20 cellular contexts compared by ENCODE assay signal in genomic region chr9:108973876-108974275, GRCh38.
"Had no signal": no experiment of that assay in that cellular context is flagged by ENCODE, and none has a peak within 500 bp of the region (broad histone marks: within the 10 kb centered on the region; RNA-seq: fewer than 3 reads in every experiment).

No MANE protein-coding gene starts in this region.

- H3K4me1 Mint-ChIP-seq: activated CD8-positive, alpha-beta memory T cell treated with anti-CD3 and anti-CD28 coated beads, Interleukin-2, amount 10 ng/mL, durations not matched to agents 7 days and 5 days; activated naive CD4-positive, alpha-beta T cell treated with anti-CD3 and anti-CD28 coated beads, Interleukin-2, amount 50 U/mL, for 24 hours; neural crest cell had no signal

- ATAC-seq: activated CD8-positive, alpha-beta memory T cell treated with anti-CD3 and anti-CD28 coated beads, Interleukin-2, amount 10 ng/mL, durations not matched to agents 7 days and 5 days; effector memory CD8-positive, alpha-beta T cell; lower lobe of right lung; SK-N-SH treated with all-trans-retinoic acid at 6 μM for 48 hours had no signal

- H3K27ac Mint-ChIP-seq: activated CD8-positive, alpha-beta memory T cell treated with anti-CD3 and anti-CD28 coated beads, Interleukin-2, amount 10 ng/mL, durations not matched to agents 7 days and 5 days; activated naive CD4-positive, alpha-beta T cell treated with anti-CD3 and anti-CD28 coated beads, Interleukin-2, amount 50 U/mL, for 24 hours; activated T-cell treated with anti-CD3 and anti-CD28 coated beads, Interleukin-2, amount 50 U/mL, for 24 hours; effector memory CD8-positive, alpha-beta T cell had no signal

- H3K4me3 ChIP-seq: lower lobe of right lung, transverse colon, vagina had no signal

- DNase-seq: activated CD4-positive, alpha-beta T cell treated with anti-CD3 and anti-CD28 coated beads for 1 hour; activated CD4-positive, alpha-beta T cell treated with anti-CD3 and anti-CD28 coated beads, Interleukin-2, amount 50 U/mL, for 48 hours; activated CD8-positive, alpha-beta memory T cell treated with anti-CD3 and anti-CD28 coated beads, Interleukin-2, amount 10 ng/mL, durations not matched to agents 7 days and 5 days; activated effector memory CD4-positive, alpha-beta T cell treated with anti-CD3 and anti-CD28 coated beads, Interleukin-2, amount 50 U/mL, for 16 hours; activated T-cell treated with anti-CD3 and anti-CD28 coated beads, Interleukin-2, amount 50 U/mL, for 24 hours; brain microvascular endothelial cell; cerebellar nuclear complex; dermis blood vessel endothelial cell; effector memory CD8-positive, alpha-beta T cell; lower lobe of right lung; stimulated activated CD4-positive, alpha-beta T cell treated with anti-CD3 and anti-CD28 coated beads, Interleukin-15, amount 100 ng/mL, for 24 hours; stimulated activated CD4-positive, alpha-beta T cell treated with anti-CD3 and anti-CD28 coated beads, Interleukin-4, amount 100 ng/mL, for 1 hour; stimulated activated naive CD4-positive, alpha-beta T cell; T-helper 1 cell; T1000; transverse colon had no signal

- H3K36me3 ChIP-seq: transverse colon had no signal

- H3K27ac ChIP-seq: brain microvascular endothelial cell, lower lobe of right lung, transverse colon, vagina had no signal

- H3K27me3 ChIP-seq: brain microvascular endothelial cell, transverse colon, vagina had no signal

- H3K9me3 Mint-ChIP-seq: effector memory CD8-positive, alpha-beta T cell had no signal

- H3K27me3 Mint-ChIP-seq: activated CD8-positive, alpha-beta memory T cell treated with anti-CD3 and anti-CD28 coated beads, Interleukin-2, amount 10 ng/mL, durations not matched to agents 7 days and 5 days; activated naive CD4-positive, alpha-beta T cell treated with anti-CD3 and anti-CD28 coated beads, Interleukin-2, amount 50 U/mL, for 24 hours; activated T-cell treated with anti-CD3 and anti-CD28 coated beads, Interleukin-2, amount 50 U/mL, for 24 hours; effector memory CD8-positive, alpha-beta T cell had no signal

- H3K9me3 ChIP-seq: lower lobe of right lung, transverse colon, vagina had no signal

- H3K4me1 ChIP-seq: lower lobe of right lung had no signal

- H3K4me3 Mint-ChIP-seq: activated CD8-positive, alpha-beta memory T cell treated with anti-CD3 and anti-CD28 coated beads, Interleukin-2, amount 10 ng/mL, durations not matched to agents 7 days and 5 days; activated naive CD4-positive, alpha-beta T cell treated with anti-CD3 and anti-CD28 coated beads, Interleukin-2, amount 50 U/mL, for 24 hours; activated T-cell treated with anti-CD3 and anti-CD28 coated beads, Interleukin-2, amount 50 U/mL, for 24 hours; effector memory CD8-positive, alpha-beta T cell; neural crest cell had no signal
